ENCODE assay signal across 16 cellular contexts in the genomic region with DNA sequence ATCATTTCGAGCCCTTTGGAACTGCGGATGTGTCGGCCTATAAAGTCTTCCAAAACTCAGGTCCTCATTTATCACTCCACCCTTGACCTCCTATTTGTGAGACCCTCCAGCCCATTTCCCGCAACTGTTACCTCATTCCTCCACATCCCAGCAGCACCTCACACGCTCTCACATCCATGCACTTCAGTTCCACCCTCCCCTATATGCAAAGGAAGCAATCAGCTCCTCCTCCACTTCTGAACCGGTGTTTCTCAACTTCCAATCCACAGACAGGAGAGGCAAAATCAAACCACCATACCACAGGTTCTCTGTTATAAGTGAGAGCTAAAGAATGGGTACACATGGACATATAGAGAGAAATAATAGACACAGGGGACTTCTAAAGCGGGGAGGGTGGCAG. TPM values are rescaled to one million over a fixed set of nuclear protein-coding genes. Genes with fewer than 3 reads are reported as not detected.
"Had no signal": no experiment of that assay in that cellular context is flagged by ENCODE, and none has a peak within 500 bp of the region (broad histone marks: within the 10 kb centered on the region; RNA-seq: fewer than 3 reads in every experiment).

No MANE protein-coding gene starts in this region.

- H3K27ac ChIP-seq: lower lobe of right lung, SJCRH30, skin epidermis had no signal

- H3K36me3 Mint-ChIP-seq: activated CD8-positive, alpha-beta memory T cell treated with anti-CD3 and anti-CD28 coated beads, Interleukin-2, amount 10 ng/mL, durations not matched to agents 7 days and 5 days; activated naive CD4-positive, alpha-beta T cell treated with anti-CD3 and anti-CD28 coated beads, Interleukin-2, amount 50 U/mL, for 72 hours; brain; naive B cell had no signal

- H3K4me1 Mint-ChIP-seq: activated CD8-positive, alpha-beta memory T cell treated with anti-CD3 and anti-CD28 coated beads, Interleukin-2, amount 10 ng/mL, durations not matched to agents 7 days and 5 days; naive B cell had no signal

- H3K4me1 ChIP-seq: lower lobe of right lung, SJCRH30, transverse colon had no signal

- H3K27me3 ChIP-seq: SJCRH30, stomach, transverse colon had no signal

- H3K27ac Mint-ChIP-seq: activated CD8-positive, alpha-beta memory T cell treated with anti-CD3 and anti-CD28 coated beads, Interleukin-2, amount 10 ng/mL, durations not matched to agents 7 days and 5 days; activated naive CD4-positive, alpha-beta T cell treated with anti-CD3 and anti-CD28 coated beads, Interleukin-2, amount 50 U/mL, for 72 hours; activated T-cell treated with anti-CD3 and anti-CD28 coated beads, Interleukin-2, amount 50 U/mL, for 24 hours had no signal

- DNase-seq: activated CD4-positive, alpha-beta T cell treated with anti-CD3 and anti-CD28 coated beads, Interleukin-2, amount 50 U/mL, for 48 hours; activated CD8-positive, alpha-beta memory T cell treated with anti-CD3 and anti-CD28 coated beads, Interleukin-2, amount 10 ng/mL, durations not matched to agents 7 days and 5 days; activated effector memory CD4-positive, alpha-beta T cell treated with anti-CD3 and anti-CD28 coated beads, Interleukin-2, amount 50 U/mL, for 16 hours; activated T-cell treated with anti-CD3 and anti-CD28 coated beads, Interleukin-2, amount 50 U/mL, for 24 hours; foreskin melanocyte; lower lobe of right lung; midbrain; naive B cell; stimulated activated CD4-positive, alpha-beta T cell treated with anti-CD3 and anti-CD28 coated beads, Interleukin-4, amount 100 ng/mL, for 4 hours; stomach; transverse colon had no signal

- H3K4me3 ChIP-seq: lower lobe of right lung, skin epidermis, stomach, transverse colon had no signal

- ATAC-seq: activated CD8-positive, alpha-beta memory T cell treated with anti-CD3 and anti-CD28 coated beads, Interleukin-2, amount 10 ng/mL, durations not matched to agents 7 days and 5 days; activated naive CD4-positive, alpha-beta T cell treated with anti-CD3 and anti-CD28 coated beads, Interleukin-2, amount 50 U/mL, for 72 hours had no signal

- H3K9me3 ChIP-seq: lower lobe of right lung, SJCRH30, stomach, transverse colon had no signal

- H3K4me3 Mint-ChIP-seq: activated CD8-positive, alpha-beta memory T cell treated with anti-CD3 and anti-CD28 coated beads, Interleukin-2, amount 10 ng/mL, durations not matched to agents 7 days and 5 days; activated T-cell treated with anti-CD3 and anti-CD28 coated beads, Interleukin-2, amount 50 U/mL, for 24 hours; brain; naive B cell had no signal

- H3K9me3 Mint-ChIP-seq: activated naive CD4-positive, alpha-beta T cell treated with anti-CD3 and anti-CD28 coated beads, Interleukin-2, amount 50 U/mL, for 72 hours; activated T-cell treated with anti-CD3 and anti-CD28 coated beads, Interleukin-2, amount 50 U/mL, for 24 hours; brain had no signal

- H3K36me3 ChIP-seq: lower lobe of right lung, SJCRH30, stomach, transverse colon had no signal

RNA-seq across cellular contexts. Expression of a gene that starts 36.7 kb away (rescaled TPM):
- total RNA-seq: activated CD8-positive, alpha-beta memory T cell treated with anti-CD3 and anti-CD28 coated beads, Interleukin-2, amount 10 ng/mL, durations not matched to agents 7 days and 5 days; activated naive CD4-positive, alpha-beta T cell treated with anti-CD3 and anti-CD28 coated beads, Interleukin-2, amount 50 U/mL, for 72 hours; T-helper 2 cell treated with Interferon-gamma antibody and Interleukin-4, amounts not matched to agents 100 ng/mL and 5 ng/mL, for 36 hours had no signal
